1 cellular context compared by ENCODE assay signal in the genomic region with DNA sequence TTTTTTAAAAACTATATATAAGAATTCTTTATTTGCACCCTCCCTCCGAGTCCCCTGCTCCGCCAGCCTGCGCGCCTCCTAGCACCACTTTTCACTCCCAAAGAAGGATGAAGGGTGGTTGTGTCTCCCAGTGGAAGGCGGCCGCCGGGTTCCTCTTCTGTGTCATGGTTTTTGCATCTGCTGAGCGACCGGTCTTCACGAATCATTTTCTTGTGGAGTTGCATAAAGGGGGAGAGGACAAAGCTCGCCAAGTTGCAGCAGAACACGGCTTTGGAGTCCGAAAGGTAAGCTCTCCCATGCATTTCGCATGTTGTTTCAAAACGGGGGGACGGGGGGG.
TF ChIP-seq lines count a peak whose summit lies in the region.

No MANE protein-coding gene starts in this region.

TF ChIP-seq in SK-N-SH treated with all-trans-retinoic acid at 6 μM for 48 hours, 23 proteins besides CTCF, POLR2A, EP300 and RAD21 (continued from another document):
- no peak for TF ChIP-seq BACH2 (CRISPR knock-in tag; IDR thresholded peaks at IDR 0.05; ENCODE audit: borderline replicate concordance)
- TF ChIP-seq, protein P1, sequence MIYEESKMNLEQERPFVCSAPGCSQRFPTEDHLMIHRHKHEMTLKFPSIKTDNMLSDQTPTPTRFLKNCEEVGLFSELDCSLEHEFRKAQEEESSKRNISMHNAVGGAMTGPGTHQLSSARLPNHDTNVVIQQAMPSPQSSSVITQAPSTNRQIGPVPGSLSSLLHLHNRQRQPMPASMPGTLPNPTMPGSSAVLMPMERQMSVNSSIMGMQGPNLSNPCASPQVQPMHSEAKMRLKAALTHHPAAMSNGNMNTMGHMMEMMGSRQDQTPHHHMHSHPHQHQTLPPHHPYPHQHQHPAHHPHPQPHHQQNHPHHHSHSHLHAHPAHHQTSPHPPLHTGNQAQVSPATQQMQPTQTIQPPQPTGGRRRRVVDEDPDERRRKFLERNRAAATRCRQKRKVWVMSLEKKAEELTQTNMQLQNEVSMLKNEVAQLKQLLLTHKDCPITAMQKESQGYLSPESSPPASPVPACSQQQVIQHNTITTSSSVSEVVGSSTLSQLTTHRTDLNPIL (CRISPR knock-in tag; IDR thresholded peaks at IDR 0.05; ENCODE audit: low read depth) = no peak
- TF ChIP-seq ZC3H10 (CRISPR knock-in tag; IDR thresholded peaks at IDR 0.05) = no peak
- TF ChIP-seq SNAI2 (CRISPR knock-in tag; IDR thresholded peaks at IDR 0.05) = no peak
- no peak for TF ChIP-seq ISL1 (CRISPR knock-in tag; IDR thresholded peaks at IDR 0.05)
- no peak for TF ChIP-seq ARNTL (CRISPR knock-in tag; IDR thresholded peaks at IDR 0.05; ENCODE audit: borderline replicate concordance, low read depth)
